In the genomic region with DNA sequence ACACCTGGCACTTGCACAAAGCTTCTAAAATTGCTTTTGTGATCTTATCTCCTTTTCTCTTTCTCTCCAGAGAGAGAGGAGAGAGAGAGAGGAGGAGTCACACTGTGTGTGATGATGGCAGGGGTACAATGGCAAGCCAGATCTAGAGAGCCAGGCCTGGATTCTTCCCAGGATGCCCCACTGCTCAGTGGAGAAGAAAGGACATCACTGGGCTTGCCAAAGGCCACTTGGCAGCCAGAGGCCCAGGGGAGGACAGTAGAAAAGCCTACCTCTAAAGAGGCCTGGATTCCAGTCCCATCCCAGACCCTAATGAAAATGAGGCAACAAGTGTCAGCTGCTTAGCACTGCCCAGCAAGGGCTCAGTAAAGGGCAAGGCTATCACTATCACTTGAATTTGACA, we compare ENCODE assay signal across 17 cellular contexts. TPM values are rescaled to one million over a fixed set of nuclear protein-coding genes. Genes with fewer than 3 reads are reported as not detected.
A peak's percentile ranks its signal among the peaks of the same experiment; 100 is the strongest.
DNase-seq lines count a peak whose midpoint lies in the region; ATAC-seq and TF ChIP-seq lines count a peak whose summit lies in the region.
"Had no signal": no experiment of that assay in that cellular context is flagged by ENCODE, and none has a peak within 500 bp of the region (broad histone marks: within the 10 kb centered on the region; RNA-seq: fewer than 3 reads in every experiment).

No MANE protein-coding gene starts in this region.

- H3K27me3 ChIP-seq in heart left ventricle, result no peaks in the 10 kb centered on the region
- no peaks in the 10 kb centered on the region for H3K27me3 ChIP-seq in right atrium auricular region
- H3K27me3 ChIP-seq: SJSA1, tibial artery had no signal

- H3K27ac Mint-ChIP-seq in MCF 10A (ENCODE audit: low read depth, unreplicated experiment), result no peak overlapping the region

- intact Hi-C loops in heart left ventricle (cut with DNase I) (loop anchor here in 9 of 10 donors (5.0 to 10.0 kb wide), 14 partner anchors 93 to 403 kb away; a partner anchor contains a TSS), MCF 10A (cut with micrococcal nuclease) (loop anchor here (10.0 kb wide), 2 partner anchors 73 to 343 kb away; no protein-coding TSS in a partner anchor)

- DNase-seq in heart left ventricle (peak in 1 of 5 donors; percentile 14), right atrium auricular region (ENCODE audit: low spot score) (no peak), coronary artery (ENCODE audit: low spot score) (peak; percentile 16), MCF 10A (ENCODE audit: unreplicated experiment) (no peak), activated gamma-delta T cell treated with Interleukin-2 at 50 U/mL for 16 hours (no peak), NCI-H187 treated with DMSO at 0.1 percent for 48 hours (lab: John Stamatoyannopoulos, UW) (no peak)
- DNase-seq: activated CD4-positive, alpha-beta T cell treated with anti-CD3 and anti-CD28 coated beads, Interleukin-2, amount 50 U/mL, for 4 hours; activated gamma-delta T cell; CD4-positive, CD25-positive, alpha-beta regulatory T cell; lower lobe of right lung; naive thymus-derived CD8-positive, alpha-beta T cell; NCI-H1092 treated with DMSO at 0.1 percent for 48 hours; tibial artery had no signal

- BruUV-seq in MCF 10A (replicated peaks; lab: Mats Ljungman, UMichigan), result no TSS peak

- H3K36me3 ChIP-seq in heart left ventricle (peaks cover 0 to 94% (median 79%) of the 10 kb centered on the region in 9 donors), right atrium auricular region (peaks cover 43% of the 10 kb centered on the region)

- no peak overlapping the region for H3K4me3 Mint-ChIP-seq in MCF 10A (ENCODE audit: unreplicated experiment)
- H3K4me3 Mint-ChIP-seq: CD4-positive, CD25-positive, alpha-beta regulatory T cell; naive thymus-derived CD8-positive, alpha-beta T cell had no signal

- H3K9me3 ChIP-seq in heart left ventricle (no peaks in the 10 kb centered on the region), right atrium auricular region (no peaks in the 10 kb centered on the region)
- H3K9me3 ChIP-seq: A549, lower lobe of right lung, SJSA1, tibial artery had no signal

- peaks cover 0 to 34% (median 14%) of the 10 kb centered on the region in 12 donors for H3K4me1 ChIP-seq in heart left ventricle
- H3K4me1 ChIP-seq in right atrium auricular region, result peaks cover 0 to 12% of the 10 kb centered on the region in 2 donors

- no peaks in the 10 kb centered on the region for H3K9me3 Mint-ChIP-seq in MCF 10A (ENCODE audit: unreplicated experiment)
- H3K9me3 Mint-ChIP-seq: CD4-positive, CD25-positive, alpha-beta regulatory T cell; naive thymus-derived CD8-positive, alpha-beta T cell had no signal

- ATAC-seq in heart left ventricle, result peak in 3 of 4 donors; percentile 11 to 49 (median 25)
- ATAC-seq in HG03045 (IDR thresholded peaks at IDR 0.05; ENCODE audit: unreplicated experiment), result peak; percentile 34
- no peak for ATAC-seq in GM18867 (IDR thresholded peaks at IDR 0.05; ENCODE audit: unreplicated experiment)
- ATAC-seq: A549; lower lobe of right lung; naive thymus-derived CD8-positive, alpha-beta T cell had no signal

- POLR2A ChIA-PET in MCF 10A (lab: Yijun Ruan, JAX), result no interaction called here

- H3K36me3 Mint-ChIP-seq in MCF 10A (ENCODE audit: insufficient read depth, unreplicated experiment), result peaks cover 84% of the 10 kb centered on the region

- TF ChIP-seq CTCF in heart left ventricle (IDR thresholded peaks at IDR 0.05) (no peak), right atrium auricular region (IDR thresholded peaks at IDR 0.05) (no peak), coronary artery (IDR thresholded peaks at IDR 0.05) (no peak), MCF 10A (IDR thresholded peaks at IDR 0.05; ENCODE audit: unreplicated experiment) (no peak)

- no peaks in the 10 kb centered on the region for H3K4me1 Mint-ChIP-seq in MCF 10A (ENCODE audit: insufficient read depth, unreplicated experiment)

- H3K4me3 ChIP-seq in heart left ventricle (no peak overlapping the region), right atrium auricular region (no peak overlapping the region), coronary artery (no peak overlapping the region)
- H3K4me3 ChIP-seq: A549, lower lobe of right lung, SJSA1, tibial artery had no signal

- CTCF ChIA-PET in MCF 10A (lab: Yijun Ruan, JAX), result interaction anchor here (0.7 to 5.4 kb wide), 8 partner anchors 9 to 398 kb away, joined by 3 to 118 read pairs (median 5); no protein-coding TSS in a partner anchor

- peak overlapping the region in 2 of 12 donors; percentile 21 to 43 for H3K27ac ChIP-seq in heart left ventricle
- H3K27ac ChIP-seq in right atrium auricular region, result no peak overlapping the region
- H3K27ac ChIP-seq in coronary artery, result no peak overlapping the region
- H3K27ac ChIP-seq: A549, lower lobe of right lung, SJSA1, tibial artery had no signal

- no peak for TF ChIP-seq POLR2A in heart left ventricle (IDR thresholded peaks at IDR 0.05)

- H3K27me3 Mint-ChIP-seq in MCF 10A (ENCODE audit: insufficient read depth, unreplicated experiment), result no peaks in the 10 kb centered on the region
- H3K27me3 Mint-ChIP-seq: CD4-positive, CD25-positive, alpha-beta regulatory T cell; naive thymus-derived CD8-positive, alpha-beta T cell had no signal

RNA-seq across cellular contexts. Expression of a gene that starts 41.8 kb away (rescaled TPM):
- total RNA-seq in heart left ventricle (10 to 100 TPM; 30.5 to 77.0 (median 48.9) TPM), right atrium auricular region (10 to 100 TPM; 41.2 to 45.2 TPM), MCF 10A (2022) (51.6 and 52.1 TPM in 2 replicates)
- 10 to 100 TPM; 14.5 to 42.5 TPM for polyA plus RNA-seq in heart left ventricle
